ENCODE assay signal across 8 cellular contexts in the genomic region with DNA sequence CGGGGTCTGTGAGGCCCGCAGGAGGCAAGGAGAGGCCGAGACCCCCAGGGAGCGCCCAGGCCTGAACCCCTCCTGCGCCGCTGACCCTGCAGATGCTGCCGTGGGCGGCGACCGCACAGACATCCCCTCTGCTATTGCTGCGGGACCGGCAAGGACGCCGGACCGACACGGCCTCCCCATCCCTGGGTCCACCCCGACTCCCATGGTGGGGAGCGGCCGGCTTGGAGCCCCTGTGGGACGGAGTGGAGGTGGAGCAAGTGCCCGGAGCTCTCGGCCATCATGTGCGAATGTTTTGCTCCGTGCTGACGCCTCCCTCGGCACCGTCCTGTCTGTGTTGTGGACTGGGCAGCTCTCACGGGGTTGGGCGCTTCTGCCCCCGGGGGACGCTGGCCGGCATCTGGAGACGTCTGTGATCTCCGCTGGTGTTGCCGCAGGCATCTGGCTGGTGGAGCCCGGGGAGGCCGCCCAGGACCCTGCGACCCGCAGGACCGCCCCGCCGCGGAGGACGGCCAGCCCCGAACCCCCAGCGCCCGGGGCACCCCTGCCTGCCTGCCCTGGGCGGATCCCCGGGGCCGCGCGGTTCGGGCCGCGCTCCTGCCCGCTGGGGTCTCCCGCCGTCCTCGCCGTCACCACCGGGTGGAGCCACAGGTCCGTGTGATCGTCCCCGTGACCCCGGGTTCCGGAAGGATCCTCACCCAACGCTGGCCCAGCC. TPM values are rescaled to one million over a fixed set of nuclear protein-coding genes. Genes with fewer than 3 reads are reported as not detected.
DNase-seq lines count a peak whose midpoint lies in the region; ATAC-seq, FAIRE-seq and TF ChIP-seq lines count a peak whose summit lies in the region.

No MANE protein-coding gene starts in this region.

- TF ChIP-seq CTCF in MM.1S (IDR thresholded peaks at IDR 0.05; ENCODE audit: low read length) (peak; percentile 29; the same call in 1 of the 2 replicates), fibroblast of pulmonary artery (IDR thresholded peaks at IDR 0.05; ENCODE audit: low read length, missing control alignments) (peak; percentile 41), neural progenitor cell (IDR thresholded peaks at IDR 0.05) (peak; percentile 88)

- no peak for TF ChIP-seq POLR2A in GM12892 (IDR thresholded peaks at IDR 0.05; ENCODE audit: low read depth, low read length)

- H3K36me3 ChIP-seq in CD4-positive, CD25-positive, alpha-beta regulatory T cell (ENCODE audit: control insufficient read depth, insufficient read depth, low read length) = no peaks in the 10 kb centered on the region
- H3K36me3 ChIP-seq in MM.1S (replicated peaks; ENCODE audit: insufficient read depth, low read length) = no peaks in the 10 kb centered on the region
- no peaks in the 10 kb centered on the region for H3K36me3 ChIP-seq in neural progenitor cell

- peak in 2 of 3 donors; percentile 27 to 30 for DNase-seq in CD4-positive, CD25-positive, alpha-beta regulatory T cell
- DNase-seq in MM.1S (no peak), activated T-cell treated with anti-CD3 and anti-CD28 coated beads for 4 hours (peak; percentile 39), fibroblast of pulmonary artery (ENCODE audit: low read depth) (peak; percentile 24), neural progenitor cell (ENCODE audit: low spot score) (peak; percentile 86), GM12892 (ENCODE audit: insufficient read length) (no peak), NCI-H2029 treated with DMSO at 0.1 percent for 48 hours (lab: John Stamatoyannopoulos, UW) (no peak)

- H3K36me3 Mint-ChIP-seq in CD4-positive, CD25-positive, alpha-beta regulatory T cell = no peaks in the 10 kb centered on the region
- peaks cover 4% of the 10 kb centered on the region for H3K36me3 Mint-ChIP-seq in neural progenitor cell

- peaks cover 54% of the 10 kb centered on the region for H3K27me3 Mint-ChIP-seq in CD4-positive, CD25-positive, alpha-beta regulatory T cell
- H3K27me3 Mint-ChIP-seq in neural progenitor cell (ENCODE audit: insufficient read depth, low read depth) = peaks cover 21% of the 10 kb centered on the region

- H3F3A ChIP-seq in MM.1S (ENCODE audit: insufficient read depth, low read length) = no peaks in the 10 kb centered on the region
- peaks cover 11% of the 10 kb centered on the region for H3F3A ChIP-seq in neural progenitor cell (ENCODE audit: low read depth)

- H3K4me1 ChIP-seq in CD4-positive, CD25-positive, alpha-beta regulatory T cell (ENCODE audit: control insufficient read depth, insufficient read depth, low read length, poor library complexity, severe bottlenecking) = peaks cover 13% of the 10 kb centered on the region
- H3K4me1 ChIP-seq in MM.1S (ENCODE audit: low read length) (no peaks in the 10 kb centered on the region), neural progenitor cell (peaks cover 6% of the 10 kb centered on the region)

- no peak overlapping the region for H2AFZ ChIP-seq in MM.1S (ENCODE audit: low read length)
- peak overlapping the region; percentile 1 for H2AFZ ChIP-seq in neural progenitor cell (replicated peaks)

- no peak overlapping the region for H3K27ac ChIP-seq in CD4-positive, CD25-positive, alpha-beta regulatory T cell (ENCODE audit: insufficient read depth, low read length, poor library complexity, severe bottlenecking)
- no peak overlapping the region for H3K27ac ChIP-seq in MM.1S (ENCODE audit: low read length)
- H3K27ac ChIP-seq in neural progenitor cell = no peak overlapping the region

- no peak overlapping the region for H3K9ac ChIP-seq in MM.1S (ENCODE audit: low read length)
- no peak overlapping the region for H3K9ac ChIP-seq in neural progenitor cell

- peak overlapping the region in 2 of 4 donors; percentile 28 to 67 for H3K4me3 Mint-ChIP-seq in CD4-positive, CD25-positive, alpha-beta regulatory T cell
- H3K4me3 Mint-ChIP-seq in neural progenitor cell = peak overlapping the region; percentile 58

- H3K9me2 ChIP-seq in MM.1S (replicated peaks; ENCODE audit: insufficient read depth, low read length) = no peaks in the 10 kb centered on the region

- no peak overlapping the region for H3K4me3 ChIP-seq in CD4-positive, CD25-positive, alpha-beta regulatory T cell (ENCODE audit: low read depth, low read length)
- no peak overlapping the region for H3K4me3 ChIP-seq in MM.1S (ENCODE audit: low read length)
- H3K4me3 ChIP-seq in fibroblast of pulmonary artery (replicated peaks; ENCODE audit: low read depth, low read length) = no peak overlapping the region
- H3K4me3 ChIP-seq in neural progenitor cell = peak overlapping the region; percentile 44

- peak overlapping the region in 1 of 3 donors; percentile 5 for H3K27ac Mint-ChIP-seq in CD4-positive, CD25-positive, alpha-beta regulatory T cell
- no peak overlapping the region for H3K27ac Mint-ChIP-seq in neural progenitor cell

- peak in 1 of 2 donors; percentile 58 for ATAC-seq in CD4-positive, CD25-positive, alpha-beta regulatory T cell (ENCODE audit: low read depth in 2 of 2)
- no peak for ATAC-seq in HG03460 (IDR thresholded peaks at IDR 0.05; ENCODE audit: unreplicated experiment)

- H3K79me2 ChIP-seq in MM.1S (ENCODE audit: low read length) = no peaks in the 10 kb centered on the region
- H3K79me2 ChIP-seq in neural progenitor cell (ENCODE audit: low read depth) = peaks cover 7% of the 10 kb centered on the region

- H3K4me1 Mint-ChIP-seq in CD4-positive, CD25-positive, alpha-beta regulatory T cell = peaks cover 0 to 10% (median under 1%) of the 10 kb centered on the region in 4 donors
- H3K4me1 Mint-ChIP-seq in neural progenitor cell = peaks cover 6% of the 10 kb centered on the region

- H3K4me2 ChIP-seq in MM.1S (ENCODE audit: low read depth, low read length) (no peak overlapping the region), neural progenitor cell (peak overlapping the region; percentile 80)

- H3K9me3 ChIP-seq in CD4-positive, CD25-positive, alpha-beta regulatory T cell (ENCODE audit: control insufficient read depth in 2 of 2, low read length in 2 of 2) = no peaks in the 10 kb centered on the region
- H3K9me3 ChIP-seq in MM.1S (replicated peaks; ENCODE audit: insufficient read depth, low read length) (no peaks in the 10 kb centered on the region), neural progenitor cell (ENCODE audit: low read depth) (no peaks in the 10 kb centered on the region)

- peaks cover 4% of the 10 kb centered on the region for H3K27me3 ChIP-seq in CD4-positive, CD25-positive, alpha-beta regulatory T cell (ENCODE audit: control insufficient read depth, insufficient read depth, low read length)
- H3K27me3 ChIP-seq in MM.1S (replicated peaks; ENCODE audit: insufficient read depth, low read length) = peaks cover 98% of the 10 kb centered on the region
- peaks cover 31% of the 10 kb centered on the region for H3K27me3 ChIP-seq in neural progenitor cell

- FAIRE-seq in GM12892 (lab: Jason Lieb, UNC) = no peak

- H3K9me3 Mint-ChIP-seq in CD4-positive, CD25-positive, alpha-beta regulatory T cell = peaks cover 0 to 3% (median 0%) of the 10 kb centered on the region in 7 donors
- H3K9me3 Mint-ChIP-seq in neural progenitor cell = peaks cover 5% of the 10 kb centered on the region

- no peaks in the 10 kb centered on the region for H4K20me1 ChIP-seq in MM.1S (ENCODE audit: insufficient read depth, low read length)
- no peaks in the 10 kb centered on the region for H4K20me1 ChIP-seq in neural progenitor cell (ENCODE audit: low read depth)

RNA-seq across cellular contexts. Expression of a gene that starts 12.8 kb away (rescaled TPM):
- total RNA-seq in CD4-positive, CD25-positive, alpha-beta regulatory T cell = not detected
- polyA plus RNA-seq in CD4-positive, CD25-positive, alpha-beta regulatory T cell = not detected
- total RNA-seq in neural progenitor cell (ENCODE audit: low replicate concordance) = not detected in 2 replicates
- not detected for polyA plus RNA-seq in GM12892 (2012; ENCODE audit: missing spikeins)

RNA-seq across cellular contexts. Expression of a gene that starts 24.9 kb away (rescaled TPM):
- total RNA-seq in CD4-positive, CD25-positive, alpha-beta regulatory T cell = 28.8 TPM
- 1 to 10 TPM; 1.1 to 5.9 (median 2.8) TPM for polyA plus RNA-seq in CD4-positive, CD25-positive, alpha-beta regulatory T cell
- 35.6 and 124 TPM in 2 replicates for total RNA-seq in neural progenitor cell (ENCODE audit: low replicate concordance)
- polyA plus RNA-seq in GM12892 (2012; ENCODE audit: missing spikeins) = 13.8 TPM

RNA-seq across cellular contexts. Expression of a gene that starts 25.2 kb away (rescaled TPM):
- total RNA-seq in CD4-positive, CD25-positive, alpha-beta regulatory T cell = 20.8 TPM
- polyA plus RNA-seq in CD4-positive, CD25-positive, alpha-beta regulatory T cell = 10 to 100 TPM; 22.3 to 24.9 (median 23.0) TPM
- total RNA-seq in neural progenitor cell (ENCODE audit: low replicate concordance) = 5.6 and 22.7 TPM in 2 replicates
- polyA plus RNA-seq in GM12892 (2012; ENCODE audit: missing spikeins) = 5.7 TPM

RNA-seq across cellular contexts. Expression of a gene that starts 52.8 kb away (rescaled TPM):
- total RNA-seq in CD4-positive, CD25-positive, alpha-beta regulatory T cell = not detected
- not detected for polyA plus RNA-seq in CD4-positive, CD25-positive, alpha-beta regulatory T cell
- total RNA-seq in neural progenitor cell (ENCODE audit: low replicate concordance) = 0.82 and 1.2 TPM in 2 replicates
- not detected for polyA plus RNA-seq in GM12892 (2012; ENCODE audit: missing spikeins)

Comparison
In these comparisons a context has a peak if more than half of its experiments do, and no peak if none do; other contexts are left out.
1. DNase-seq: peak in CD4-positive, CD25-positive, alpha-beta regulatory T cell (2 of 3), activated T-cell treated with anti-CD3 and anti-CD28 coated beads for 4 hours (single experiment), fibroblast of pulmonary artery (single experiment) and neural progenitor cell (single experiment); none in MM.1S (single experiment), GM12892 (single experiment) and NCI-H2029 treated with DMSO at 0.1 percent for 48 hours (single experiment).
2. CTCF ChIP-seq: peak in every context shown above with its lines; median percentile 88 in neural progenitor cell; 41 in fibroblast of pulmonary artery; 29 in MM.1S.